In genomic region chr6:87645080-87645479, GRCh38 we compare ENCODE assay signal across 14 cellular contexts. TPM values are rescaled to one million over a fixed set of nuclear protein-coding genes. Genes with fewer than 3 reads are reported as not detected.
DNase-seq lines count a peak whose midpoint lies in the region; ATAC-seq and TF ChIP-seq lines count a peak whose summit lies in the region.
"Had no signal": no experiment of that assay in that cellular context is flagged by ENCODE, and none has a peak within 500 bp of the region (broad histone marks: within the 10 kb centered on the region; RNA-seq: fewer than 3 reads in every experiment).

No MANE protein-coding gene starts in this region.

- DNase-seq in activated CD4-positive, alpha-beta T cell treated with anti-CD3 and anti-CD28 coated beads, Interleukin-2, amount 10 ng/mL, durations not matched to agents 7 days and 5 days = peak; percentile 17
- no peak for DNase-seq in activated CD4-positive, alpha-beta T cell treated with anti-CD3 and anti-CD28 coated beads, Interleukin-2, amount 50 U/mL, for 48 hours
- DNase-seq in activated CD8-positive, alpha-beta T cell treated with anti-CD3 and anti-CD28 coated beads, Interleukin-2, amount 10 ng/mL, durations not matched to agents 7 days and 5 days = no peak
- DNase-seq in psoas muscle (no peak), WTC11 (ENCODE audit: low spot score) (no peak), AG08396 (ENCODE audit: low spot score) (no peak)
- DNase-seq: DMS 273 treated with DMSO at 0.1 percent for 48 hours, H7, pancreas, transverse colon had no signal

- peaks cover 0 to 4% of the 10 kb centered on the region in 2 donors for H3K36me3 ChIP-seq in psoas muscle (ENCODE audit: insufficient read depth in 1 of 2, low read depth in 1 of 2)
- H3K36me3 ChIP-seq: pancreas, transverse colon had no signal

- peak; percentile 56 for ATAC-seq in HG03196 (IDR thresholded peaks at IDR 0.05; ENCODE audit: unreplicated experiment)
- ATAC-seq in activated CD8-positive, alpha-beta T cell treated with anti-CD3 and anti-CD28 coated beads, Interleukin-2, amount 10 ng/mL, durations not matched to agents 7 days and 5 days = peak; percentile 82
- ATAC-seq in psoas muscle = no peak
- no peak for ATAC-seq in GM21381 (IDR thresholded peaks at IDR 0.05; ENCODE audit: unreplicated experiment)
- no peak for ATAC-seq in WTC11
- ATAC-seq: A549, pancreas had no signal

- H3K4me3 Mint-ChIP-seq in activated CD4-positive, alpha-beta T cell treated with anti-CD3 and anti-CD28 coated beads, Interleukin-2, amount 10 ng/mL, durations not matched to agents 7 days and 5 days = peak overlapping the region; percentile 69
- H3K4me3 Mint-ChIP-seq in activated CD8-positive, alpha-beta T cell treated with anti-CD3 and anti-CD28 coated beads, Interleukin-2, amount 10 ng/mL, durations not matched to agents 7 days and 5 days = peak overlapping the region; percentile 73
- H3K4me3 Mint-ChIP-seq in WTC11 = no peak overlapping the region

- no peaks in the 10 kb centered on the region for H3K9me3 ChIP-seq in psoas muscle
- H3K9me3 ChIP-seq: A549, pancreas, transverse colon had no signal

- H3K36me3 Mint-ChIP-seq in activated CD4-positive, alpha-beta T cell treated with anti-CD3 and anti-CD28 coated beads, Interleukin-2, amount 10 ng/mL, durations not matched to agents 7 days and 5 days (ENCODE audit: low read depth) = peaks cover 11% of the 10 kb centered on the region
- H3K36me3 Mint-ChIP-seq in activated CD8-positive, alpha-beta T cell treated with anti-CD3 and anti-CD28 coated beads, Interleukin-2, amount 10 ng/mL, durations not matched to agents 7 days and 5 days (ENCODE audit: low read depth) = peaks cover 11% of the 10 kb centered on the region
- peaks cover 10% of the 10 kb centered on the region for H3K36me3 Mint-ChIP-seq in WTC11

- H3K27ac ChIP-seq in psoas muscle = no peak overlapping the region
- H3K27ac ChIP-seq: A549, coronary artery, pancreas, transverse colon had no signal

- no peaks in the 10 kb centered on the region for H3K4me1 ChIP-seq in psoas muscle
- H3K4me1 ChIP-seq: A549, pancreas, transverse colon had no signal

- 80 to 91% (median 89%) methylated on average over 1 of the region's 1 CpG for WGBS in psoas muscle, 3 donors

- no peaks in the 10 kb centered on the region for H3K27me3 Mint-ChIP-seq in activated CD4-positive, alpha-beta T cell treated with anti-CD3 and anti-CD28 coated beads, Interleukin-2, amount 10 ng/mL, durations not matched to agents 7 days and 5 days
- H3K27me3 Mint-ChIP-seq in activated CD8-positive, alpha-beta T cell treated with anti-CD3 and anti-CD28 coated beads, Interleukin-2, amount 10 ng/mL, durations not matched to agents 7 days and 5 days (ENCODE audit: low read depth) = no peaks in the 10 kb centered on the region
- H3K27me3 Mint-ChIP-seq in WTC11 (ENCODE audit: low read depth) = no peaks in the 10 kb centered on the region

- no peaks in the 10 kb centered on the region for H3K9me3 Mint-ChIP-seq in activated CD4-positive, alpha-beta T cell treated with anti-CD3 and anti-CD28 coated beads, Interleukin-2, amount 10 ng/mL, durations not matched to agents 7 days and 5 days
- H3K9me3 Mint-ChIP-seq in activated CD8-positive, alpha-beta T cell treated with anti-CD3 and anti-CD28 coated beads, Interleukin-2, amount 10 ng/mL, durations not matched to agents 7 days and 5 days (ENCODE audit: insufficient read depth) = no peaks in the 10 kb centered on the region
- H3K9me3 Mint-ChIP-seq in WTC11 = no peaks in the 10 kb centered on the region

- POLR2A ChIA-PET in activated CD4-positive, alpha-beta T cell treated with anti-CD3 and anti-CD28 coated beads, Interleukin-2, amount 10 ng/mL, durations not matched to agents 7 days and 5 days (lab: Charles Lee) = no interaction called here
- POLR2A ChIA-PET in activated CD8-positive, alpha-beta T cell treated with anti-CD3 and anti-CD28 coated beads, Interleukin-2, amount 10 ng/mL, durations not matched to agents 7 days and 5 days (lab: Charles Lee) = no interaction called here
- POLR2A ChIA-PET in WTC11 (lab: Charles Lee) = no interaction called here

- H3K27me3 ChIP-seq in psoas muscle (ENCODE audit: insufficient read depth in 3 of 3, low read length in 2 of 3) = no peaks in the 10 kb centered on the region
- H3K27me3 ChIP-seq: pancreas, transverse colon had no signal

- H3K27ac Mint-ChIP-seq in activated CD4-positive, alpha-beta T cell treated with anti-CD3 and anti-CD28 coated beads, Interleukin-2, amount 10 ng/mL, durations not matched to agents 7 days and 5 days = peak overlapping the region; percentile 88
- peak overlapping the region; percentile 77 for H3K27ac Mint-ChIP-seq in activated CD8-positive, alpha-beta T cell treated with anti-CD3 and anti-CD28 coated beads, Interleukin-2, amount 10 ng/mL, durations not matched to agents 7 days and 5 days
- no peak overlapping the region for H3K27ac Mint-ChIP-seq in WTC11

- H3K4me3 ChIP-seq in psoas muscle = peak overlapping the region; percentile 17
- H3K4me3 ChIP-seq: A549, coronary artery, pancreas, transverse colon had no signal

- TF ChIP-seq CTCF in psoas muscle (IDR thresholded peaks at IDR 0.05) = no peak
- no peak for TF ChIP-seq CTCF in WTC11 (IDR thresholded peaks at IDR 0.05)

- H3K4me1 Mint-ChIP-seq in activated CD4-positive, alpha-beta T cell treated with anti-CD3 and anti-CD28 coated beads, Interleukin-2, amount 10 ng/mL, durations not matched to agents 7 days and 5 days = peaks cover 14% of the 10 kb centered on the region
- H3K4me1 Mint-ChIP-seq in activated CD8-positive, alpha-beta T cell treated with anti-CD3 and anti-CD28 coated beads, Interleukin-2, amount 10 ng/mL, durations not matched to agents 7 days and 5 days (ENCODE audit: low read depth) = peaks cover 17% of the 10 kb centered on the region
- peaks cover 4% of the 10 kb centered on the region; the same call in 1 of the 2 replicates for H3K4me1 Mint-ChIP-seq in WTC11

- intact Hi-C loops in psoas muscle (cut with DNase I) = no loop called here

- CTCF ChIA-PET in activated CD4-positive, alpha-beta T cell treated with anti-CD3 and anti-CD28 coated beads, Interleukin-2, amount 10 ng/mL, durations not matched to agents 7 days and 5 days (lab: Charles Lee) = interaction anchor here (0.7 kb wide), 3 partner anchors 16 to 1433 kb away, joined by 3 read pairs; no protein-coding TSS in a partner anchor
- CTCF ChIA-PET in activated CD8-positive, alpha-beta T cell treated with anti-CD3 and anti-CD28 coated beads, Interleukin-2, amount 10 ng/mL, durations not matched to agents 7 days and 5 days (lab: Charles Lee) = interaction anchor here (0.9 kb wide), 1 partner anchor 11 kb away, joined by 3 read pairs; no protein-coding TSS in a partner anchor
- CTCF ChIA-PET in WTC11 (lab: Charles Lee) = no interaction called here

TF ChIP-seq in WTC11, 78 proteins besides CTCF, POLR2A, EP300 and RAD21 (continues in another document):
- TF ChIP-seq MAX (CRISPR knock-in tag; IDR thresholded peaks at IDR 0.05) = no peak
- TF ChIP-seq TEAD1 (CRISPR knock-in tag; IDR thresholded peaks at IDR 0.05) = no peak
- TF ChIP-seq TP53 (CRISPR knock-in tag; IDR thresholded peaks at IDR 0.05) = no peak
- no peak for TF ChIP-seq ZNF416 (CRISPR knock-in tag; IDR thresholded peaks at IDR 0.05)
- no peak for TF ChIP-seq TEAD4 (CRISPR knock-in tag; IDR thresholded peaks at IDR 0.05)
- TF ChIP-seq, protein P1, sequence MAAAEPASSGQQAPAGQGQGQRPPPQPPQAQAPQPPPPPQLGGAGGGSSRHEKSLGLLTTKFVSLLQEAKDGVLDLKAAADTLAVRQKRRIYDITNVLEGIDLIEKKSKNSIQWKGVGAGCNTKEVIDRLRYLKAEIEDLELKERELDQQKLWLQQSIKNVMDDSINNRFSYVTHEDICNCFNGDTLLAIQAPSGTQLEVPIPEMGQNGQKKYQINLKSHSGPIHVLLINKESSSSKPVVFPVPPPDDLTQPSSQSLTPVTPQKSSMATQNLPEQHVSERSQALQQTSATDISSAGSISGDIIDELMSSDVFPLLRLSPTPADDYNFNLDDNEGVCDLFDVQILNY (CRISPR knock-in tag; IDR thresholded peaks at IDR 0.05) = no peak
- TF ChIP-seq ZNF138 (CRISPR knock-in tag; conservative IDR thresholded peaks at IDR 0.05) = no peak
- no peak for TF ChIP-seq NR3C1 (CRISPR knock-in tag; conservative IDR thresholded peaks at IDR 0.05; ENCODE audit: low read depth)
- TF ChIP-seq SP1 (CRISPR knock-in tag; conservative IDR thresholded peaks at IDR 0.05) = no peak
- no peak for TF ChIP-seq NR1H2 (CRISPR knock-in tag; IDR thresholded peaks at IDR 0.05)

RNA-seq across cellular contexts. Expression of gene ORC3, which starts 55.1 kb away (rescaled TPM):
- total RNA-seq in activated CD4-positive, alpha-beta T cell treated with anti-CD3 and anti-CD28 coated beads, Interleukin-2, amount 10 ng/mL, durations not matched to agents 7 days and 5 days = 10 to 100 TPM; 27.1 to 32.5 TPM
- total RNA-seq in activated CD8-positive, alpha-beta T cell treated with anti-CD3 and anti-CD28 coated beads, Interleukin-2, amount 10 ng/mL, durations not matched to agents 7 days and 5 days = 10 to 100 TPM; 27.1 TPM
- total RNA-seq in psoas muscle (10 to 100 TPM; 18.9 to 26.8 (median 22.1) TPM), WTC11 (2021) (46.7 to 50.7 TPM (median 48.4 TPM) in 3 replicates)
- 10 to 100 TPM; 14.5 to 44.0 (median 17.3) TPM for polyA plus RNA-seq in psoas muscle

RNA-seq across cellular contexts. Expression of gene RARS2, which starts 55.3 kb away (rescaled TPM):
- total RNA-seq in activated CD4-positive, alpha-beta T cell treated with anti-CD3 and anti-CD28 coated beads, Interleukin-2, amount 10 ng/mL, durations not matched to agents 7 days and 5 days = 10 to 100 TPM; 24.1 to 28.0 TPM
- 10 to 100 TPM; 20.6 to 21.4 TPM for total RNA-seq in activated CD8-positive, alpha-beta T cell treated with anti-CD3 and anti-CD28 coated beads, Interleukin-2, amount 10 ng/mL, durations not matched to agents 7 days and 5 days
- 10 to 100 TPM; 11.6 to 20.7 (median 16.7) TPM for total RNA-seq in psoas muscle
- polyA plus RNA-seq in psoas muscle = 10 to 100 TPM; 14.8 to 17.3 (median 17.1) TPM
- total RNA-seq in WTC11 (2021) = 31.8 to 33.3 TPM (median 32.9 TPM) in 3 replicates

RNA-seq across cellular contexts. Expression of gene AKIRIN2, which starts 57.0 kb away (rescaled TPM):
- 10 to 100 TPM; 42.1 to 42.5 TPM for total RNA-seq in activated CD4-positive, alpha-beta T cell treated with anti-CD3 and anti-CD28 coated beads, Interleukin-2, amount 10 ng/mL, durations not matched to agents 7 days and 5 days
- total RNA-seq in activated CD8-positive, alpha-beta T cell treated with anti-CD3 and anti-CD28 coated beads, Interleukin-2, amount 10 ng/mL, durations not matched to agents 7 days and 5 days = 10 to 100 TPM; 42.1 to 45.2 TPM
- total RNA-seq in psoas muscle (100 to 1,000 TPM in 3 of 4 donors, 10 to 100 TPM in 1; 71.9 to 188 (median 141) TPM), WTC11 (2021) (81.4 to 90.2 TPM (median 88.6 TPM) in 3 replicates)
- 100 to 1,000 TPM in 1 of 3 donors, 10 to 100 TPM in 2; 65.0 to 127 (median 87.6) TPM for polyA plus RNA-seq in psoas muscle

Comparison
In these comparisons a context has a peak if more than half of its experiments do, and no peak if none do; other contexts are left out.
1. ATAC-seq: peak in HG03196 (single experiment) and activated CD8-positive, alpha-beta T cell treated with anti-CD3 and anti-CD28 coated beads, Interleukin-2, amount 10 ng/mL, durations not matched to agents 7 days and 5 days (single experiment); none in psoas muscle (0 of 4), GM21381 (single experiment) and WTC11 (single experiment).